Comparison of ENCODE assay signal across 9 cellular contexts in genomic region chr6:137870286-137870685, GRCh38. TPM values are rescaled to one million over a fixed set of nuclear protein-coding genes. Genes with fewer than 3 reads are reported as not detected.
DNase-seq lines count a peak whose midpoint lies in the region; ATAC-seq and TF ChIP-seq lines count a peak whose summit lies in the region.
"Had no signal": no experiment of that assay in that cellular context is flagged by ENCODE, and none has a peak within 500 bp of the region (broad histone marks: within the 10 kb centered on the region; RNA-seq: fewer than 3 reads in every experiment).

No MANE protein-coding gene starts in this region.

- peak overlapping the region; percentile 93 to 99 (median 94) for H3K4me3 Mint-ChIP-seq in CD8-positive, alpha-beta memory T cell

- CTCF ChIA-PET in CD8-positive, alpha-beta memory T cell (lab: Charles Lee) = interaction anchor here (1.0 to 7.3 kb wide), 14 partner anchors 9 to 166 kb away, joined by 3 to 85 read pairs (median 5); no protein-coding TSS in a partner anchor

- H3K27me3 ChIP-seq in CD8-positive, alpha-beta memory T cell (ENCODE audit: insufficient read depth, low read length, poor library complexity, severe bottlenecking) = no peaks in the 10 kb centered on the region
- H3K27me3 ChIP-seq in Peyer's patch (no peaks in the 10 kb centered on the region), ovary (no peaks in the 10 kb centered on the region)

- no peak for ATAC-seq in sciatic nerve

- TF ChIP-seq POLR2A in Peyer's patch (IDR thresholded peaks at IDR 0.05) (no peak), ovary (IDR thresholded peaks at IDR 0.05) (no peak)

- POLR2A ChIA-PET in CD8-positive, alpha-beta memory T cell (lab: Charles Lee) = interaction anchor here (1.2 to 4.7 kb wide), 2 partner anchors 12 to 154 kb away, joined by 3 to 24 read pairs; no protein-coding TSS in a partner anchor

- intact Hi-C loops in ovary (cut with DNase I) = loop anchor here in 2 of 4 donors (5.0 to 10.0 kb wide), 2 partner anchors 75 to 163 kb away; no protein-coding TSS in a partner anchor
- intact Hi-C loops in sciatic nerve (cut with DNase I) = no loop called here

- H3K27me3 Mint-ChIP-seq in CD8-positive, alpha-beta memory T cell = peaks cover 0 to 9% of the 10 kb centered on the region in 2 donors

- H3K4me3 ChIP-seq in CD8-positive, alpha-beta memory T cell (ENCODE audit: low read length) = peak overlapping the region; percentile 98
- peak overlapping the region; percentile 19 to 90 (median 62) for H3K4me3 ChIP-seq in Peyer's patch
- peak overlapping the region; percentile 32 for H3K4me3 ChIP-seq in epithelial cell of esophagus (ENCODE audit: low read length)
- peak overlapping the region; percentile 93 for H3K4me3 ChIP-seq in ovary

- DNase-seq in CD8-positive, alpha-beta memory T cell = peak in 1 of 5 donors; percentile 30
- DNase-seq in Peyer's patch (no peak), epithelial cell of esophagus (ENCODE audit: low read depth) (peak; percentile 25), ovary (no peak), HuH-7 (ENCODE audit: low spot score) (no peak), sciatic nerve (ENCODE audit: low spot score) (no peak), COR-L47 (lab: John Stamatoyannopoulos, UW) (no peak), DMS153 treated with DMSO at 0.1 percent for 48 hours (lab: John Stamatoyannopoulos, UW; ENCODE audit: unreplicated experiment) (no peak)

- H3K9me3 ChIP-seq in CD8-positive, alpha-beta memory T cell (ENCODE audit: low read length) = no peaks in the 10 kb centered on the region
- H3K9me3 ChIP-seq in Peyer's patch (no peaks in the 10 kb centered on the region), ovary (no peaks in the 10 kb centered on the region)

- peaks cover 71% of the 10 kb centered on the region for H3K4me1 ChIP-seq in CD8-positive, alpha-beta memory T cell (ENCODE audit: insufficient read depth, low read length)
- H3K4me1 ChIP-seq in Peyer's patch (peaks cover 0 to 36% (median 16%) of the 10 kb centered on the region in 4 donors), ovary (ENCODE audit: insufficient read depth) (peaks cover 13% of the 10 kb centered on the region)

- WGBS in ovary, 3 donors = 15 to 33% (median 19%) methylated on average over 6 of the region's 6 CpGs

- H3K27ac Mint-ChIP-seq in CD8-positive, alpha-beta memory T cell = peak overlapping the region; percentile 86 to 99 (median 98)

- H3K36me3 ChIP-seq in CD8-positive, alpha-beta memory T cell (ENCODE audit: insufficient read depth, low read length) = peaks cover 30% of the 10 kb centered on the region
- H3K36me3 ChIP-seq in Peyer's patch = peaks cover 0 to 18% (median 0%) of the 10 kb centered on the region in 3 donors
- no peaks in the 10 kb centered on the region for H3K36me3 ChIP-seq in ovary

- H3K9me3 Mint-ChIP-seq in CD8-positive, alpha-beta memory T cell = peaks cover 0 to 2% (median 0%) of the 10 kb centered on the region in 5 donors

- peak overlapping the region; percentile 97 for H3K27ac ChIP-seq in CD8-positive, alpha-beta memory T cell (ENCODE audit: low read depth, low read length)
- peak overlapping the region; percentile 71 to 98 (median 96) for H3K27ac ChIP-seq in Peyer's patch
- H3K27ac ChIP-seq in ovary = peak overlapping the region in 1 of 2 donors; percentile 28
- H3K27ac ChIP-seq: VCaP had no signal

- TF ChIP-seq CTCF in Peyer's patch (IDR thresholded peaks at IDR 0.05) (no peak), epithelial cell of esophagus (IDR thresholded peaks at IDR 0.05; ENCODE audit: insufficient read depth, low read depth, low read length, missing control alignments) (no peak), ovary (IDR thresholded peaks at IDR 0.05) (no peak)

- TF ChIP-seq EP300 in ovary (IDR thresholded peaks at IDR 0.05) = no peak

- H3K4me1 Mint-ChIP-seq in CD8-positive, alpha-beta memory T cell = peaks cover 57 to 82% (median 81%) of the 10 kb centered on the region in 3 donors

- H3K36me3 Mint-ChIP-seq in CD8-positive, alpha-beta memory T cell = peaks cover 36 to 85% (median 41%) of the 10 kb centered on the region in 3 donors

RNA-seq across cellular contexts. Expression of gene TNFAIP3, which starts 3.2 kb away (rescaled TPM):
- total RNA-seq in CD8-positive, alpha-beta memory T cell = 100 to 1,000 TPM; 267 to 298 TPM
- 127 TPM for polyA plus RNA-seq in CD8-positive, alpha-beta memory T cell
- 10 to 100 TPM; 19.3 to 66.8 (median 30.6) TPM for total RNA-seq in Peyer's patch
- 100 to 1,000 TPM in 3 of 7 donors, 10 to 100 TPM in 4; 57.3 to 206 (median 99.5) TPM for total RNA-seq in ovary
- polyA plus RNA-seq in ovary = 10 to 100 TPM; 35.4 to 58.0 TPM
- total RNA-seq in sciatic nerve = 37.5 TPM

Comparison
In these comparisons a context has a peak if more than half of its experiments do, and no peak if none do; other contexts are left out.
1. H3K4me3 ChIP-seq: peak in every context shown above with its lines; median percentile 98 in CD8-positive, alpha-beta memory T cell; 93 in ovary; 62 in Peyer's patch; 32 in epithelial cell of esophagus.